Comparison of ENCODE assay signal across 28 cellular contexts in genomic region chr2:8437949-8438400, GRCh38.
"Had no signal": no experiment of that assay in that cellular context is flagged by ENCODE, and none has a peak within 500 bp of the region (broad histone marks: within the 10 kb centered on the region; RNA-seq: fewer than 3 reads in every experiment).

No MANE protein-coding gene starts in this region.

- H3K27me3 Mint-ChIP-seq: activated CD4-positive, alpha-beta T cell treated with anti-CD3 and anti-CD28 coated beads for 36 hours; activated naive CD8-positive, alpha-beta T cell treated with anti-CD3 and anti-CD28 coated beads, Interleukin-2, amount 50 U/mL, for 24 hours; brain had no signal

- H3K27me3 ChIP-seq: Peyer's patch, SJSA1 had no signal

- H3K4me1 ChIP-seq: Peyer's patch, SJSA1 had no signal

- H3K27ac Mint-ChIP-seq: activated CD4-positive, alpha-beta T cell treated with anti-CD3 and anti-CD28 coated beads for 36 hours; activated naive CD4-positive, alpha-beta T cell treated with anti-CD3 and anti-CD28 coated beads, Interleukin-2, amount 10 ng/mL, durations not matched to agents 7 days and 5 days; activated naive CD8-positive, alpha-beta T cell; activated naive CD8-positive, alpha-beta T cell treated with anti-CD3 and anti-CD28 coated beads, Interleukin-2, amount 50 U/mL, for 24 hours; T-helper 1 cell treated with Interleukin-12 subunit alpha and Interleukin-12 subunit beta and Interleukin-4 antibody, amounts not matched to agents 30 μg/mL and 1 μg/mL, for 36 hours; T-helper 2 cell treated with Interferon-gamma antibody and Interleukin-4, amounts not matched to agents 5 μg/mL and 100 μg/mL, for 36 hours; WTC11 had no signal

- DNase-seq: activated CD4-positive, alpha-beta T cell treated with anti-CD3 and anti-CD28 coated beads for 36 hours; activated CD4-positive, alpha-beta T cell treated with anti-CD3 and anti-CD28 coated beads, Interleukin-2, amount 10 ng/mL, durations not matched to agents 7 days and 5 days; activated CD4-positive, alpha-beta T cell treated with anti-CD3 and anti-CD28 coated beads, Interleukin-2, amount 50 U/mL, for 48 hours; activated CD8-positive, alpha-beta memory T cell treated with anti-CD3 and anti-CD28 coated beads, Interleukin-2, amount 50 U/mL, for 48 hours; activated effector memory CD4-positive, alpha-beta T cell treated with Interleukin-2 at 50 U/mL for 16 hours; activated naive CD4-positive, alpha-beta T cell treated with anti-CD3 and anti-CD28 coated beads, Interleukin-2, amount 10 ng/mL, durations not matched to agents 7 days and 5 days; activated naive CD8-positive, alpha-beta T cell treated with anti-CD3 and anti-CD28 coated beads, Interleukin-2, amount 50 U/mL, for 24 hours; MM.1S; NCI-H1092; NCI-H187 treated with DMSO at 0.1 percent for 48 hours; NCI-H2081; NCI-H526; NCI-H748 treated with DMSO at 0.1 percent for 48 hours; NK-92 treated with Interleukin-12 subunit alpha and Interleukin-12 subunit beta, amount 100 ng/mL, for 24 hours; RPMI8226; SHP77 treated with DMSO at 0.1 percent for 48 hours; SK-N-SH had no signal

- ATAC-seq: activated CD4-positive, alpha-beta T cell treated with anti-CD3 and anti-CD28 coated beads for 36 hours; activated CD4-positive, CD25-positive, alpha-beta regulatory T cell treated with anti-CD3 and anti-CD28 coated beads, Interleukin-2, amount 50 U/mL, for 24 hours; activated naive CD8-positive, alpha-beta T cell treated with anti-CD3 and anti-CD28 coated beads, Interleukin-2, amount 50 U/mL, for 24 hours; PC-3; WTC11 had no signal

- H3K36me3 Mint-ChIP-seq: activated naive CD4-positive, alpha-beta T cell treated with anti-CD3 and anti-CD28 coated beads, Interleukin-2, amount 10 ng/mL, durations not matched to agents 7 days and 5 days; brain; WTC11 had no signal

- H3K27ac ChIP-seq: KMS-11, Peyer's patch, SJSA1 had no signal

- H3K4me3 Mint-ChIP-seq: activated CD4-positive, alpha-beta T cell treated with anti-CD3 and anti-CD28 coated beads for 36 hours; activated CD4-positive, alpha-beta T cell treated with anti-CD3 and anti-CD28 coated beads, Interleukin-2, amount 10 ng/mL, durations not matched to agents 7 days and 5 days; activated CD8-positive, alpha-beta T cell treated with anti-CD3 and anti-CD28 coated beads, Interleukin-2, amount 10 ng/mL, durations not matched to agents 7 days and 5 days; activated naive CD4-positive, alpha-beta T cell treated with anti-CD3 and anti-CD28 coated beads, Interleukin-2, amount 10 ng/mL, durations not matched to agents 7 days and 5 days; activated naive CD8-positive, alpha-beta T cell; activated naive CD8-positive, alpha-beta T cell treated with anti-CD3 and anti-CD28 coated beads, Interleukin-2, amount 50 U/mL, for 24 hours; brain; T-helper 1 cell treated with Interleukin-12 subunit alpha and Interleukin-12 subunit beta and Interleukin-4 antibody, amounts not matched to agents 30 μg/mL and 1 μg/mL, for 36 hours; T-helper 2 cell treated with Interferon-gamma antibody and Interleukin-4, amounts not matched to agents 5 μg/mL and 100 μg/mL, for 36 hours; WTC11 had no signal

- H3K9me3 Mint-ChIP-seq: activated naive CD4-positive, alpha-beta T cell treated with anti-CD3 and anti-CD28 coated beads, Interleukin-2, amount 10 ng/mL, durations not matched to agents 7 days and 5 days; activated naive CD8-positive, alpha-beta T cell treated with anti-CD3 and anti-CD28 coated beads, Interleukin-2, amount 50 U/mL, for 24 hours; T-helper 1 cell treated with Interleukin-12 subunit alpha and Interleukin-12 subunit beta and Interleukin-4 antibody, amounts not matched to agents 30 μg/mL and 1 μg/mL, for 36 hours; T-helper 2 cell treated with Interferon-gamma antibody and Interleukin-4, amounts not matched to agents 5 μg/mL and 100 μg/mL, for 36 hours had no signal

- H3K4me3 ChIP-seq: Peyer's patch, SJSA1 had no signal

- H3K36me3 ChIP-seq: Peyer's patch, SJSA1 had no signal

- H3K9me3 ChIP-seq: Peyer's patch, SJSA1, SK-N-SH had no signal
